ENCODE assay signal across 34 cellular contexts in genomic region chr13:65615506-65615905, GRCh38.
"Had no signal": no experiment of that assay in that cellular context is flagged by ENCODE, and none has a peak within 500 bp of the region (broad histone marks: within the 10 kb centered on the region; RNA-seq: fewer than 3 reads in every experiment).

No MANE protein-coding gene starts in this region.

- H3K4me3 ChIP-seq: adrenal gland, ascending aorta, body of pancreas, breast epithelium, cardiac muscle cell had no signal

- H3K9me3 ChIP-seq: adrenal gland, ascending aorta, body of pancreas, breast epithelium had no signal

- H3K4me1 ChIP-seq: adrenal gland, ascending aorta, body of pancreas, breast epithelium had no signal

- FAIRE-seq: astrocyte, bronchial epithelial cell had no signal

- H3K27me3 ChIP-seq: adrenal gland, ascending aorta, body of pancreas, brain microvascular endothelial cell, breast epithelium, cardiac muscle cell had no signal

- H3K36me3 ChIP-seq: adrenal gland, ascending aorta, brain microvascular endothelial cell, breast epithelium, cardiac muscle cell had no signal

- H3K27ac ChIP-seq: adrenal gland, ascending aorta, body of pancreas, brain microvascular endothelial cell, breast epithelium, cardiac muscle cell had no signal

- DNase-seq: activated effector memory CD4-positive, alpha-beta T cell treated with anti-CD3 and anti-CD28 coated beads, Interleukin-2, amount 50 U/mL, for 16 hours; activated effector memory CD4-positive, alpha-beta T cell treated with Interleukin-2 at 50 U/mL for 16 hours; activated gamma-delta T cell; activated gamma-delta T cell treated with Interleukin-2 at 50 U/mL for 16 hours; activated naive CD4-positive, alpha-beta T cell; activated naive CD4-positive, alpha-beta T cell treated with anti-CD3 and anti-CD28 coated beads for 36 hours; activated naive CD4-positive, alpha-beta T cell treated with anti-CD3 and anti-CD28 coated beads, Interleukin-2, amount 10 ng/mL, durations not matched to agents 7 days and 5 days; activated naive CD4-positive, alpha-beta T cell treated with anti-CD3 and anti-CD28 coated beads, Interleukin-2, amount 50 U/mL, for 16 hours; activated naive CD4-positive, alpha-beta T cell treated with Interleukin-2 at 50 U/mL for 16 hours; activated naive CD8-positive, alpha-beta T cell treated with anti-CD3 and anti-CD28 coated beads for 36 hours; activated naive CD8-positive, alpha-beta T cell treated with anti-CD3 and anti-CD28 coated beads, Interleukin-2, amount 10 ng/mL, durations not matched to agents 7 days and 5 days; activated naive CD8-positive, alpha-beta T cell treated with anti-CD3 and anti-CD28 coated beads, Interleukin-2, amount 50 U/mL, for 24 hours; activated T-cell treated with anti-CD3 and anti-CD28 coated beads, Interleukin-2, amount 50 U/mL, for 1 hour; activated T-cell treated with anti-CD3 and anti-CD28 coated beads, Interleukin-2, amount 50 U/mL, for 24 hours; activated T-cell treated with anti-CD3 and anti-CD28 coated beads, Interleukin-2, amount 50 U/mL, for 4 hours; activated T-cell treated with anti-CD3 and anti-CD28 coated beads, Interleukin-2, amount 50 U/mL, for 48 hours; activated T-cell treated with anti-CD3 and anti-CD28 coated beads, Interleukin-2, amount 50 U/mL, for 72 hours; amniotic stem cell; amygdala; anterior cingulate cortex; aorta; body of pancreas; brain microvascular endothelial cell; caudate nucleus; central memory CD4-positive, alpha-beta T cell; cerebellar nuclear complex had no signal

- ATAC-seq: activated naive CD4-positive, alpha-beta T cell treated with anti-CD3 and anti-CD28 coated beads, Interleukin-2, amount 50 U/mL, for 72 hours; activated naive CD8-positive, alpha-beta T cell treated with anti-CD3 and anti-CD28 coated beads, Interleukin-2, amount 50 U/mL, for 24 hours; activated T-cell treated with anti-CD3 and anti-CD28 coated beads, Interleukin-2, amount 50 U/mL, for 4 hours; activated T-cell treated with anti-CD3 and anti-CD28 coated beads, Interleukin-2, amount 50 U/mL, for 72 hours; activated T-helper 17 cell treated with anti-CD3 and anti-CD28 coated beads, Interleukin-2, amount 50 U/mL, for 72 hours; body of pancreas had no signal
